ENCODE assay signal across 17 cellular contexts in genomic region chr1:151835596-151835995, GRCh38. TPM values are rescaled to one million over a fixed set of nuclear protein-coding genes. Genes with fewer than 3 reads are reported as not detected.
DNase-seq lines count a peak whose midpoint lies in the region; ATAC-seq and TF ChIP-seq lines count a peak whose summit lies in the region.
"Had no signal": no experiment of that assay in that cellular context is flagged by ENCODE, and none has a peak within 500 bp of the region (broad histone marks: within the 10 kb centered on the region; RNA-seq: fewer than 3 reads in every experiment).

No MANE protein-coding gene starts in this region.

- H3K4me3 Mint-ChIP-seq in activated naive CD4-positive, alpha-beta T cell treated with anti-CD3 and anti-CD28 coated beads, Interleukin-2, amount 50 U/mL, for 24 hours: no peak overlapping the region
- H3K4me3 Mint-ChIP-seq in activated naive CD4-positive, alpha-beta T cell treated with anti-CD3 and anti-CD28 coated beads for 36 hours: no peak overlapping the region

- H3K9ac ChIP-seq in liver (ENCODE audit: low read depth in 1 of 2, low read length in 2 of 2): peak overlapping the region in 1 of 2 donors; percentile 42

- TF ChIP-seq CTCF in RWPE2 (IDR thresholded peaks at IDR 0.05; ENCODE audit: poor library complexity, severe bottlenecking): no peak
- TF ChIP-seq CTCF in liver (IDR thresholded peaks at IDR 0.05; ENCODE audit: low read depth, low read length, missing input control): no peak

- H3K4me1 ChIP-seq in RWPE2 (ENCODE audit: insufficient read depth, poor library complexity, severe bottlenecking): peaks cover 41% of the 10 kb centered on the region
- peaks cover 37 to 78% (median 60%) of the 10 kb centered on the region in 4 donors for H3K4me1 ChIP-seq in liver (ENCODE audit: control insufficient read depth in 4 of 4, insufficient read depth in 4 of 4, low read length in 3 of 4)

- DNase-seq in activated naive CD4-positive, alpha-beta T cell treated with anti-CD3 and anti-CD28 coated beads for 36 hours: no peak
- DNase-seq in RWPE2 (ENCODE audit: low spot score): no peak
- DNase-seq: HCEC 1CT, NCI-H1417, NCI-H2029, NCI-H2171, NCI-H446 treated with DMSO at 0.1 percent for 48 hours had no signal

- H3K27ac ChIP-seq in RWPE2 (ENCODE audit: poor library complexity, severe bottlenecking) (peak overlapping the region; percentile 75), liver (ENCODE audit: low read depth in 1 of 2, low read length in 2 of 2) (peak overlapping the region; percentile 76 to 81)
- H3K27ac ChIP-seq: HL-60, RWPE1, SJSA1 had no signal

- CTCF ChIA-PET in activated naive CD4-positive, alpha-beta T cell treated with anti-CD3 and anti-CD28 coated beads for 36 hours (lab: Charles Lee): interaction anchor here (0.8 to 2.4 kb wide), 20 partner anchors 8 to 300 kb away, joined by 3 to 14 read pairs (median 5); partner anchors contain the start of gene MRPL9

- H3K9me3 ChIP-seq in RWPE2 (ENCODE audit: severe bottlenecking) (no peaks in the 10 kb centered on the region), liver (ENCODE audit: control insufficient read depth in 4 of 4, low read length in 3 of 4) (no peaks in the 10 kb centered on the region)
- H3K9me3 ChIP-seq: SJSA1 had no signal

- H3K4me3 ChIP-seq in RWPE2 (ENCODE audit: severe bottlenecking) (no peak overlapping the region), liver (ENCODE audit: low read depth in 1 of 3, low read length in 3 of 3) (no peak overlapping the region)
- H3K4me3 ChIP-seq: SJSA1 had no signal

- TF ChIP-seq RAD21 in liver (IDR thresholded peaks at IDR 0.05): no peak

- H3K4me1 Mint-ChIP-seq in activated naive CD4-positive, alpha-beta T cell treated with anti-CD3 and anti-CD28 coated beads, Interleukin-2, amount 50 U/mL, for 24 hours: peaks cover 48% of the 10 kb centered on the region
- peaks cover 44% of the 10 kb centered on the region for H3K4me1 Mint-ChIP-seq in activated naive CD4-positive, alpha-beta T cell treated with anti-CD3 and anti-CD28 coated beads for 36 hours (ENCODE audit: low read depth)

- H3K27me3 Mint-ChIP-seq in activated naive CD4-positive, alpha-beta T cell treated with anti-CD3 and anti-CD28 coated beads, Interleukin-2, amount 50 U/mL, for 24 hours: no peaks in the 10 kb centered on the region
- no peaks in the 10 kb centered on the region for H3K27me3 Mint-ChIP-seq in activated naive CD4-positive, alpha-beta T cell treated with anti-CD3 and anti-CD28 coated beads for 36 hours (ENCODE audit: low read depth)

- no peaks in the 10 kb centered on the region for H3K9me3 Mint-ChIP-seq in activated naive CD4-positive, alpha-beta T cell treated with anti-CD3 and anti-CD28 coated beads, Interleukin-2, amount 50 U/mL, for 24 hours
- H3K9me3 Mint-ChIP-seq in activated naive CD4-positive, alpha-beta T cell treated with anti-CD3 and anti-CD28 coated beads for 36 hours: no peaks in the 10 kb centered on the region

- H3K27me3 ChIP-seq in RWPE2 (ENCODE audit: insufficient read depth, poor library complexity, severe bottlenecking) (no peaks in the 10 kb centered on the region), liver (ENCODE audit: control insufficient read depth in 4 of 4, insufficient read depth in 4 of 4, low read length in 3 of 4) (no peaks in the 10 kb centered on the region)
- H3K27me3 ChIP-seq: SJSA1 had no signal

- intact Hi-C loops in activated naive CD4-positive, alpha-beta T cell treated with anti-CD3 and anti-CD28 coated beads for 36 hours (cut with micrococcal nuclease): loop anchor here (5.0 to 10.0 kb wide), 5 partner anchors 118 to 641 kb away; partner anchors contain the start of genes CELF3, PIP5K1A, POGZ and VPS72

- ATAC-seq in RWPE2 (ENCODE audit: low read depth): no peak
- no peak for ATAC-seq in esophagus mucosa
- ATAC-seq in HG02642 (IDR thresholded peaks at IDR 0.05; ENCODE audit: poor library complexity, unreplicated experiment): no peak
- no peak for ATAC-seq in HG02798 (IDR thresholded peaks at IDR 0.05; ENCODE audit: poor library complexity, unreplicated experiment)
- ATAC-seq in GM19397 (IDR thresholded peaks at IDR 0.05; ENCODE audit: unreplicated experiment): no peak

- H3K36me3 ChIP-seq in RWPE2 (ENCODE audit: low read depth): no peaks in the 10 kb centered on the region
- no peaks in the 10 kb centered on the region for H3K36me3 ChIP-seq in liver (ENCODE audit: control insufficient read depth in 4 of 4, insufficient read depth in 3 of 4, low read depth in 1 of 4, low read length in 3 of 4)
- H3K36me3 ChIP-seq: SJSA1 had no signal

- WGBS in liver: 89% methylated on average over 7 of the region's 7 CpGs

- peak overlapping the region; percentile 82 for H3K27ac Mint-ChIP-seq in activated naive CD4-positive, alpha-beta T cell treated with anti-CD3 and anti-CD28 coated beads, Interleukin-2, amount 50 U/mL, for 24 hours
- H3K27ac Mint-ChIP-seq in activated naive CD4-positive, alpha-beta T cell treated with anti-CD3 and anti-CD28 coated beads for 36 hours: no peak overlapping the region

- no peaks in the 10 kb centered on the region for H3K36me3 Mint-ChIP-seq in activated naive CD4-positive, alpha-beta T cell treated with anti-CD3 and anti-CD28 coated beads, Interleukin-2, amount 50 U/mL, for 24 hours
- no peaks in the 10 kb centered on the region for H3K36me3 Mint-ChIP-seq in activated naive CD4-positive, alpha-beta T cell treated with anti-CD3 and anti-CD28 coated beads for 36 hours (ENCODE audit: low read depth)

TF ChIP-seq in liver, 16 proteins besides CTCF, POLR2A, EP300 and RAD21:
- TF ChIP-seq HNF4A (conservative IDR thresholded peaks at IDR 0.05): peak; percentile 51 to 52
- no peak for TF ChIP-seq FOXA1 (IDR thresholded peaks at IDR 0.05)
- TF ChIP-seq GABPA (IDR thresholded peaks at IDR 0.05 in 1 of 2, conservative IDR thresholded peaks at IDR 0.05 in 1 of 2): no peak
- TF ChIP-seq ZBTB33 (IDR thresholded peaks at IDR 0.05): no peak
- TF ChIP-seq SP1 (IDR thresholded peaks at IDR 0.05): no peak
- no peak for TF ChIP-seq MAX (IDR thresholded peaks at IDR 0.05)
- TF ChIP-seq ATF3 (IDR thresholded peaks at IDR 0.05): no peak
TF ChIP-seq in liver: peak in this region for 1.

RNA-seq across cellular contexts. Expression of gene RORC, which starts 4.0 kb away (rescaled TPM):
- 1 to 10 TPM; 1.4 to 1.6 TPM for total RNA-seq in activated naive CD4-positive, alpha-beta T cell treated with anti-CD3 and anti-CD28 coated beads for 36 hours
- 10 to 100 TPM in 1 of 2 donors, 1 to 10 TPM in 1; 2.9 to 59.2 TPM for total RNA-seq in liver
- polyA plus RNA-seq in liver: 10 to 100 TPM; 10.7 to 15.4 TPM
- total RNA-seq in esophagus mucosa: 1.2 TPM
- total RNA-seq: G401, SJSA1 had no signal

RNA-seq across cellular contexts. Expression of gene C2CD4D, which starts 4.0 kb away (rescaled TPM):
- 1 to 10 TPM; 2.3 to 2.7 TPM for total RNA-seq in activated naive CD4-positive, alpha-beta T cell treated with anti-CD3 and anti-CD28 coated beads for 36 hours
- total RNA-seq in liver (not detected), esophagus mucosa (0.24 TPM)
- under 1 TPM; 0.02 to 0.08 TPM for polyA plus RNA-seq in liver
- total RNA-seq: G401, SJSA1 had no signal

RNA-seq across cellular contexts. Expression of gene THEM5, which starts 17.9 kb away (rescaled TPM):
- not detected for total RNA-seq in activated naive CD4-positive, alpha-beta T cell treated with anti-CD3 and anti-CD28 coated beads for 36 hours
- total RNA-seq in liver: under 1 TPM in 1 of 2 donors, not detected in 1; 0.09 TPM
- polyA plus RNA-seq in liver: not detected
- total RNA-seq in esophagus mucosa: 0.32 TPM
- total RNA-seq: G401, SJSA1 had no signal

RNA-seq across cellular contexts. Expression of gene LINGO4, which starts 30.4 kb away (rescaled TPM):
- total RNA-seq in activated naive CD4-positive, alpha-beta T cell treated with anti-CD3 and anti-CD28 coated beads for 36 hours: under 1 TPM in 1 of 2 experiments, not detected in 1; 0.07 TPM
- total RNA-seq in liver (under 1 TPM; 0.05 to 0.50 TPM), esophagus mucosa (not detected)
- polyA plus RNA-seq in liver: under 1 TPM in 1 of 2 donors, not detected in 1; 0.09 TPM
- total RNA-seq: G401, SJSA1 had no signal

RNA-seq across cellular contexts. Expression of gene TDRKH, which starts 45.3 kb away (rescaled TPM):
- 10 to 100 TPM; 22.0 to 22.5 TPM for total RNA-seq in activated naive CD4-positive, alpha-beta T cell treated with anti-CD3 and anti-CD28 coated beads for 36 hours
- total RNA-seq in liver (1 to 10 TPM; 5.1 to 6.7 TPM), esophagus mucosa (2.2 TPM)
- polyA plus RNA-seq in liver: 1 to 10 TPM; 1.5 to 2.6 TPM
